8 cellular contexts compared by ENCODE assay signal in the genomic region with DNA sequence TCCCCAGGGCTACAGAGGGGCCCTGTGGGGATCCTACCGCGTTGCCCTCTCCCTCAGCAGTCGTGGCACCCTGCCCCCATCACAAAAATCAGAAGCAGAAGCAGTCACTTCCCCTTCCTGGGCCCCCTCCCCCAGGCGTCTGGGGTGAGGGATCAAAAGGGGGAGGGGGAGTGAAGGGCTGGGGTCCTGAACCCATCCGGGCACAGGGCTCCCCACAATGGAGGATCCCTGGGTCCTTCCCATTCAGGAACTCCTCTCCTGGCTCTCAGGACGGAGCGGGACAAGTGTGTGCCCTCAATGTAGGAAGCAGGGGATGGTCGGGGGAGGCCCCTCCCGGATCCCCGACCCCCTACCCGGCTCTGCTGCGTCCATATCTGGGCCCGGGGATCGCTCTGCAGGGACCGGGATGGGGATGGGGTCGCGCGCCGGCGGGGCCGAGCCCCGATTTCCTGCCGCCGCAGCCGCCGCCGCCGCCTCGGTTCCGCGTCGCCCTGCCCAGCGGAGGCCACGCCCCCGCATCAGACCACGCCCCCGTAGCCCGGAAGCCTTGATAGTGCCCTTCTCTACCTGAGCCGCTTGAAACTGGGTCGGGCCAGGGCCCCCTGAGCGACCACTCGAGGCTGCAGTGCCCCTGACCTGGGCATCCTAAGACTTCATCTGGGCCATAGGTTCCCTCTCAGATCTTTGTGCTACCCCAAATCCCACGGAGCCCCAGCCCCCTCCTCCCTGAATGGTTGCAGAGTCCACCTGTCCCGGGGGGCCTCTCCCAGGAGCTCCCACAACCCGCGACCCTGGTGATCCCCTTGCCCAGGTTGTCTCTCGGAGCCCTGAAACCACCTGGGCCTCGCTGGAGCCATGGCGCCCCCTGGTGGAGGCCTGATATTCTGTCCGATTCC. TPM values are rescaled to one million over a fixed set of nuclear protein-coding genes. Genes with fewer than 3 reads are reported as not detected.
A peak's percentile ranks its signal among the peaks of the same experiment; 100 is the strongest.
DNase-seq lines count a peak whose midpoint lies in the region; ATAC-seq and TF ChIP-seq lines count a peak whose summit lies in the region.

A gene with protein sequence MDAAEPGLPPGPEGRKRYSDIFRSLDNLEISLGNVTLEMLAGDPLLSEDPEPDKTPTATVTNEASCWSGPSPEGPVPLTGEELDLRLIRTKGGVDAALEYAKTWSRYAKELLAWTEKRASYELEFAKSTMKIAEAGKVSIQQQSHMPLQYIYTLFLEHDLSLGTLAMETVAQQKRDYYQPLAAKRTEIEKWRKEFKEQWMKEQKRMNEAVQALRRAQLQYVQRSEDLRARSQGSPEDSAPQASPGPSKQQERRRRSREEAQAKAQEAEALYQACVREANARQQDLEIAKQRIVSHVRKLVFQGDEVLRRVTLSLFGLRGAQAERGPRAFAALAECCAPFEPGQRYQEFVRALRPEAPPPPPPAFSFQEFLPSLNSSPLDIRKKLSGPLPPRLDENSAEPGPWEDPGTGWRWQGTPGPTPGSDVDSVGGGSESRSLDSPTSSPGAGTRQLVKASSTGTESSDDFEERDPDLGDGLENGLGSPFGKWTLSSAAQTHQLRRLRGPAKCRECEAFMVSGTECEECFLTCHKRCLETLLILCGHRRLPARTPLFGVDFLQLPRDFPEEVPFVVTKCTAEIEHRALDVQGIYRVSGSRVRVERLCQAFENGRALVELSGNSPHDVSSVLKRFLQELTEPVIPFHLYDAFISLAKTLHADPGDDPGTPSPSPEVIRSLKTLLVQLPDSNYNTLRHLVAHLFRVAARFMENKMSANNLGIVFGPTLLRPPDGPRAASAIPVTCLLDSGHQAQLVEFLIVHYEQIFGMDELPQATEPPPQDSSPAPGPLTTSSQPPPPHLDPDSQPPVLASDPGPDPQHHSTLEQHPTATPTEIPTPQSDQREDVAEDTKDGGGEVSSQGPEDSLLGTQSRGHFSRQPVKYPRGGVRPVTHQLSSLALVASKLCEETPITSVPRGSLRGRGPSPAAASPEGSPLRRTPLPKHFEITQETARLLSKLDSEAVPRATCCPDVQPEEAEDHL (minus strand): TSS at position 500 of the 896 bp plus-strand sequence. CDS start 128 bp downstream, at position 372.

- H3K4me1 ChIP-seq in colonic mucosa (no peaks in the 10 kb centered on the region), left lung (peaks cover 0 to 35% of the 10 kb centered on the region in 2 donors)

- TF ChIP-seq CTCF in colonic mucosa (IDR thresholded peaks at IDR 0.05) (peak; percentile 80), left lung (IDR thresholded peaks at IDR 0.05) (peak in 1 of 2 donors; percentile 80)

- ATAC-seq in HG02973 (IDR thresholded peaks at IDR 0.05; ENCODE audit: unreplicated experiment) = peak; percentile 69
- peak; percentile 94 for ATAC-seq in left lung

- H3K27ac ChIP-seq in colonic mucosa = peak within 1 kb of the TSS; percentile 67
- H3K27ac ChIP-seq in left lung = peak within 1 kb of the TSS; percentile 79 to 92

- H3K36me3 ChIP-seq in colonic mucosa (peaks cover 4% of the 10 kb centered on the region), left lung (peaks cover 0 to 76% of the 10 kb centered on the region in 2 donors)

- H3K4me3 ChIP-seq in colonic mucosa (peak within 1 kb of the TSS; percentile 75), left lung (peak within 1 kb of the TSS; percentile 83 to 91)

- H3K9ac ChIP-seq in colonic mucosa (ENCODE audit: low read depth in 2 of 2, low read length in 2 of 2) = peak within 1 kb of the TSS; percentile 86 to 93

- H3K9me3 ChIP-seq in colonic mucosa = no peaks in the 10 kb centered on the region
- no peaks in the 10 kb centered on the region for H3K9me3 ChIP-seq in left lung

- intact Hi-C loops in colonic mucosa (cut with DNase I) = loop anchor here (2.0 kb wide), 1 partner anchor 111 kb away; no protein-coding TSS in a partner anchor
- intact Hi-C loops in left lung (cut with DNase I) = no loop called here

- H3K27me3 ChIP-seq in colonic mucosa (no peaks in the 10 kb centered on the region), left lung (no peaks in the 10 kb centered on the region)

- peak; percentile 75 for DNase-seq in NK-92 treated with Interleukin-12 subunit alpha and Interleukin-12 subunit beta, amount 100 ng/mL, for 24 hours (lab: John Stamatoyannopoulos, UW)
- no peak for DNase-seq in NK-92 (lab: John Stamatoyannopoulos, UW; ENCODE audit: unreplicated experiment)
- peak; percentile 65 for DNase-seq in NCI-H2196 (lab: John Stamatoyannopoulos, UW; ENCODE audit: unreplicated experiment)
- DNase-seq in activated CD4-positive, alpha-beta T cell treated with anti-CD3 and anti-CD28 coated beads for 24 hours (ENCODE audit: low read depth in 2 of 2) = peak; percentile 82 to 84
- DNase-seq in colonic mucosa = peak; percentile 92
- DNase-seq in left lung = peak; percentile 86 to 96
- peak; percentile 84 for DNase-seq in stimulated activated CD4-positive, alpha-beta T cell treated with anti-CD3 and anti-CD28 coated beads, Interleukin-4, amount 100 ng/mL, for 24 hours

RNA-seq across cellular contexts. Expression of the gene that starts here (rescaled TPM):
- total RNA-seq in colonic mucosa (10 to 100 TPM; 31.4 to 32.2 TPM), left lung (10 to 100 TPM; 21.5 to 57.2 TPM)
